Comparison of ENCODE assay signal across 18 cellular contexts in genomic region chr2:104876606-104877005, GRCh38. TPM values are rescaled to one million over a fixed set of nuclear protein-coding genes. Genes with fewer than 3 reads are reported as not detected.
DNase-seq lines count a peak whose midpoint lies in the region; ATAC-seq lines count a peak whose summit lies in the region.
"Had no signal": no experiment of that assay in that cellular context is flagged by ENCODE, and none has a peak within 500 bp of the region (broad histone marks: within the 10 kb centered on the region; RNA-seq: fewer than 3 reads in every experiment).

No MANE protein-coding gene starts in this region.

- DNase-seq in G401 (ENCODE audit: low spot score) (peak; percentile 83), cerebellum (ENCODE audit: low spot score) (peak; percentile 78), medulla oblongata (ENCODE audit: extremely low spot score) (peak; percentile 61), substantia nigra (lab: John Stamatoyannopoulos, UW) (peak in 18 of 49 donors; percentile 10 to 55 (median 34)), NCI-H446 treated with DMSO at 0.1 percent for 48 hours (lab: John Stamatoyannopoulos, UW) (no peak), NCI-H69 (lab: John Stamatoyannopoulos, UW) (no peak)
- DNase-seq: DMS79, GM23248, IMR-90, NCI-H1105, NCI-H146, NCI-H2029, NCI-H2227 treated with DMSO at 0.1 percent for 48 hours, NCI-H524, Right ventricle myocardium superior had no signal

- in situ Hi-C loops in G401 (cut with HindIII; ENCODE audit: low sequenced_read_pairs), result no loop called here

- no peak for ATAC-seq in HG03097 (IDR thresholded peaks at IDR 0.05; ENCODE audit: low FRiP score, unreplicated experiment)
- ATAC-seq: GM12878 had no signal

- H3K27ac ChIP-seq in substantia nigra (ENCODE audit: low read depth, low read length, poor library complexity, severe bottlenecking), result peak overlapping the region; percentile 71
- H3K27ac ChIP-seq: GM23248, KMS-11 had no signal

RNA-seq across cellular contexts. Expression of gene POU3F3, which starts 22.7 kb away (rescaled TPM):
- total RNA-seq in G401 (2014; rRNA removed; shearing (Covaris generic)), result not detected in 2 replicates
- total RNA-seq in cerebellum, result 30.7 TPM
- total RNA-seq: GM12878, GM23248, IMR-90, Right ventricle myocardium superior had no signal

Comparison
In these comparisons a context has a peak if more than half of its experiments do, and no peak if none do; other contexts are left out.
1. DNase-seq: peak in G401 (single experiment), cerebellum (single experiment) and medulla oblongata (single experiment); none in NCI-H446 treated with DMSO at 0.1 percent for 48 hours (single experiment) and NCI-H69 (single experiment).
2. RNA of gene POU3F3, which starts 22.7 kb away (total RNA-seq): 30.7 TPM in cerebellum (single experiment); not detected in G401; every median in the first group is over 10 times any median in the second.